ENCODE assay signal across 8 cellular contexts in the genomic region with DNA sequence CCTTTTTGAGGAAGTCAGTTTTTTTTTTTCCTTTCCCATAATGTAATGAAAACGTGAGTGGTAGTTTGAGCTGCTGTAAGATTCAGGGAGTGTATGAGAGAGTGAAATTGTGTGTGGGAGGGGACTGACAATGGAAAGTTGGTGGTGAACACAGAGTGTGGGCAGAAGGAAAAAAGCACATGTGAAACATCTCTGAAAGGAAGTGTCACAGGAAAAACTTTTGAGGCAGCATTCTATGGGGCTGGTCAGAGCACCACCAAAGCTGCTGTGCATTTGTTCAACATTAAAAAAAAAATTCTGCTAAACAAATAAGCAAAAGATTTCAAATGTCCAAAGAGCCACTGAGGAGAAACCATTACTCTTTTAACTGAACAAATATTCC.
DNase-seq lines count a peak whose midpoint lies in the region; ATAC-seq lines count a peak whose summit lies in the region.

No MANE protein-coding gene starts in this region.

- ATAC-seq in GM19351 (IDR thresholded peaks at IDR 0.05; ENCODE audit: unreplicated experiment) (peak; percentile 55), HG03439 (IDR thresholded peaks at IDR 0.05; ENCODE audit: unreplicated experiment) (peak; percentile 53)

- H2BK120ac ChIP-seq in mesendoderm (ENCODE audit: low read depth, low read length) = no peak overlapping the region

- no peak overlapping the region for H2BK5ac ChIP-seq in mesendoderm (ENCODE audit: low read length)

- no peaks in the 10 kb centered on the region for H3K4me1 ChIP-seq in mesendoderm (ENCODE audit: control insufficient read depth, low read depth, low read length)

- no peaks in the 10 kb centered on the region for H3K79me2 ChIP-seq in mesendoderm (ENCODE audit: control insufficient read depth, insufficient read depth, low read length)

- no peak overlapping the region for H3K4ac ChIP-seq in mesendoderm (ENCODE audit: low read depth, low read length)

- H2AK5ac ChIP-seq in mesendoderm (ENCODE audit: low read length) = no peak overlapping the region

- DNase-seq in AML-193 (lab: John Stamatoyannopoulos, UW) = peak; percentile 51 to 52
- peak; percentile 16 for DNase-seq in activated naive CD8-positive, alpha-beta T cell treated with anti-CD3 and anti-CD28 coated beads, Interleukin-2, amount 50 U/mL, for 16 hours (ENCODE audit: low read depth, low spot score)
- no peak for DNase-seq in mesendoderm
- no peak for DNase-seq in midbrain (lab: John Stamatoyannopoulos, UW)
- no peak for DNase-seq in cortex of kidney (lab: John Stamatoyannopoulos, UW)
- DNase-seq in LoVo (ENCODE audit: low spot score) = no peak

- no peak overlapping the region for H3K18ac ChIP-seq in mesendoderm (ENCODE audit: low read length)

- H4K8ac ChIP-seq in mesendoderm (ENCODE audit: low read depth, low read length) = no peak overlapping the region

- H3K36me3 ChIP-seq in mesendoderm (ENCODE audit: control insufficient read depth, insufficient read depth, low read length) = no peaks in the 10 kb centered on the region

- H2BK15ac ChIP-seq in mesendoderm (replicated peaks; ENCODE audit: low read depth) = peak overlapping the region; percentile 36

- 100% methylated on average over 1 of the region's 1 CpG for WGBS in mesendoderm (ENCODE audit: extremely low coverage, insufficient coverage, low lambda C conversion rate)

- no peaks in the 10 kb centered on the region for H3K27me3 ChIP-seq in mesendoderm (ENCODE audit: insufficient read depth, low read length, poor library complexity)

- no peaks in the 10 kb centered on the region for H3K79me1 ChIP-seq in mesendoderm (ENCODE audit: low read length)

- H3K23ac ChIP-seq in mesendoderm (ENCODE audit: low read length) = no peak overlapping the region

- no peak overlapping the region for H4K5ac ChIP-seq in mesendoderm (ENCODE audit: low read length)

- no peak overlapping the region for H3K56ac ChIP-seq in mesendoderm (ENCODE audit: low read length)

- H3K27ac ChIP-seq in mesendoderm (ENCODE audit: low read depth, low read length) = no peak overlapping the region

- H3K9ac ChIP-seq in mesendoderm (ENCODE audit: low read length) = no peak overlapping the region

- no peak overlapping the region for H3K4me2 ChIP-seq in mesendoderm (ENCODE audit: low read length)

- no peak overlapping the region for H3K4me3 ChIP-seq in mesendoderm (ENCODE audit: low read length)

Comparison
In these comparisons a context has a peak if more than half of its experiments do, and no peak if none do; other contexts are left out.
1. DNase-seq: peak in AML-193 (2 of 2) and activated naive CD8-positive, alpha-beta T cell treated with anti-CD3 and anti-CD28 coated beads, Interleukin-2, amount 50 U/mL, for 16 hours (single experiment); none in mesendoderm (single experiment), midbrain (single experiment), cortex of kidney (single experiment) and LoVo (single experiment).